2 cellular contexts compared by ENCODE assay signal in the genomic region with DNA sequence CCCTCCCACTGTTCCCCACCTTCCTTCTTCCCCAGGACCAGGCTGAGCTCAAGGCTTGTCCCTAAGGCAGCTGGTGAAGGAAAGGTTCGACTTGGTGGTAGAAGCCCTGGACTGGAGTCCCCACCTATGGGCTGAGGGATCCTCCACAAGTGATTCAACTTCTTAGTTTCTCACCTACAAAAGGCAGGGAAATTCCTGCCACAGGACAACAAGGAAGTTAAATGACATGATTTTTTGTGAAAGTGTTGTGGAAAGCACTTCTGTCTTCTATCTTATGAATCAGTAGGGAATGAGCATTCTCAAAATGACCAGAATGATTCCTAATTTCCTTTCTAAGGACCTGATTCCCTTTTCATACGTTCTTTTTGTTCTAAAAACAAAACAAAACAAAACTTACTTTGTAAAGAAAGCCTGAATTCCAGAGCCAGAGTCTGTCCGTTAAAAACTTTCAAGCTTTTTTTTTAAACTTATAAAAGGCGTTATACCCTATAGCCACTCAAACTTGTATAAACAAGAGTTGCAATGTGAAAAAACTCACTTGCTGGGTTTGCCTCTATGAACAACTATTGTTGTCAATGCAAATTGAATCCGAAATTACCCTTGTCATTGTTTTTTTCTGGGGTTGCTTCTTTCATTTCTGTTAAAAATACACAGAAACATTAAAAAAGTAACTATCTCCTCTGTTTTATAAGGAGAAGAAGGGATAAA.
A peak's percentile ranks its signal among the peaks of the same experiment; 100 is the strongest.
TF ChIP-seq lines count a peak whose summit lies in the region.

No MANE protein-coding gene starts in this region.

TF ChIP-seq in liver, 16 proteins besides CTCF, POLR2A, EP300 and RAD21:
- TF ChIP-seq, protein P1, sequence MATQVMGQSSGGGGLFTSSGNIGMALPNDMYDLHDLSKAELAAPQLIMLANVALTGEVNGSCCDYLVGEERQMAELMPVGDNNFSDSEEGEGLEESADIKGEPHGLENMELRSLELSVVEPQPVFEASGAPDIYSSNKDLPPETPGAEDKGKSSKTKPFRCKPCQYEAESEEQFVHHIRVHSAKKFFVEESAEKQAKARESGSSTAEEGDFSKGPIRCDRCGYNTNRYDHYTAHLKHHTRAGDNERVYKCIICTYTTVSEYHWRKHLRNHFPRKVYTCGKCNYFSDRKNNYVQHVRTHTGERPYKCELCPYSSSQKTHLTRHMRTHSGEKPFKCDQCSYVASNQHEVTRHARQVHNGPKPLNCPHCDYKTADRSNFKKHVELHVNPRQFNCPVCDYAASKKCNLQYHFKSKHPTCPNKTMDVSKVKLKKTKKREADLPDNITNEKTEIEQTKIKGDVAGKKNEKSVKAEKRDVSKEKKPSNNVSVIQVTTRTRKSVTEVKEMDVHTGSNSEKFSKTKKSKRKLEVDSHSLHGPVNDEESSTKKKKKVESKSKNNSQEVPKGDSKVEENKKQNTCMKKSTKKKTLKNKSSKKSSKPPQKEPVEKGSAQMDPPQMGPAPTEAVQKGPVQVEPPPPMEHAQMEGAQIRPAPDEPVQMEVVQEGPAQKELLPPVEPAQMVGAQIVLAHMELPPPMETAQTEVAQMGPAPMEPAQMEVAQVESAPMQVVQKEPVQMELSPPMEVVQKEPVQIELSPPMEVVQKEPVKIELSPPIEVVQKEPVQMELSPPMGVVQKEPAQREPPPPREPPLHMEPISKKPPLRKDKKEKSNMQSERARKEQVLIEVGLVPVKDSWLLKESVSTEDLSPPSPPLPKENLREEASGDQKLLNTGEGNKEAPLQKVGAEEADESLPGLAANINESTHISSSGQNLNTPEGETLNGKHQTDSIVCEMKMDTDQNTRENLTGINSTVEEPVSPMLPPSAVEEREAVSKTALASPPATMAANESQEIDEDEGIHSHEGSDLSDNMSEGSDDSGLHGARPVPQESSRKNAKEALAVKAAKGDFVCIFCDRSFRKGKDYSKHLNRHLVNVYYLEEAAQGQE (IDR thresholded peaks at IDR 0.05): no peak
- TF ChIP-seq YY1 (IDR thresholded peaks at IDR 0.05) (no peak), EGR1 (IDR thresholded peaks at IDR 0.05; ENCODE audit: low read depth in 2 of 2) (no peak), GABPA (IDR thresholded peaks at IDR 0.05 in 1 of 2, conservative IDR thresholded peaks at IDR 0.05 in 1 of 2) (no peak), NR2F2 (IDR thresholded peaks at IDR 0.05) (no peak), RXRA (IDR thresholded peaks at IDR 0.05) (peak in 1 of 2 donors; percentile 2), JUND (IDR thresholded peaks at IDR 0.05) (no peak)
- TF ChIP-seq, protein P2, sequence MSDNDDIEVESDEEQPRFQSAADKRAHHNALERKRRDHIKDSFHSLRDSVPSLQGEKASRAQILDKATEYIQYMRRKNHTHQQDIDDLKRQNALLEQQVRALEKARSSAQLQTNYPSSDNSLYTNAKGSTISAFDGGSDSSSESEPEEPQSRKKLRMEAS (IDR thresholded peaks at IDR 0.05): peak; percentile 2

TF ChIP-seq in HepG2, 621 proteins besides CTCF, POLR2A, EP300 and RAD21:
- TF ChIP-seq, protein P3, sequence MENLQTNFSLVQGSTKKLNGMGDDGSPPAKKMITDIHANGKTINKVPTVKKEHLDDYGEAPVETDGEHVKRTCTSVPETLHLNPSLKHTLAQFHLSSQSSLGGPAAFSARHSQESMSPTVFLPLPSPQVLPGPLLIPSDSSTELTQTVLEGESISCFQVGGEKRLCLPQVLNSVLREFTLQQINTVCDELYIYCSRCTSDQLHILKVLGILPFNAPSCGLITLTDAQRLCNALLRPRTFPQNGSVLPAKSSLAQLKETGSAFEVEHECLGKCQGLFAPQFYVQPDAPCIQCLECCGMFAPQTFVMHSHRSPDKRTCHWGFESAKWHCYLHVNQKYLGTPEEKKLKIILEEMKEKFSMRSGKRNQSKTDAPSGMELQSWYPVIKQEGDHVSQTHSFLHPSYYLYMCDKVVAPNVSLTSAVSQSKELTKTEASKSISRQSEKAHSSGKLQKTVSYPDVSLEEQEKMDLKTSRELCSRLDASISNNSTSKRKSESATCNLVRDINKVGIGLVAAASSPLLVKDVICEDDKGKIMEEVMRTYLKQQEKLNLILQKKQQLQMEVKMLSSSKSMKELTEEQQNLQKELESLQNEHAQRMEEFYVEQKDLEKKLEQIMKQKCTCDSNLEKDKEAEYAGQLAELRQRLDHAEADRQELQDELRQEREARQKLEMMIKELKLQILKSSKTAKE (CRISPR knock-in tag; IDR thresholded peaks at IDR 0.05; ENCODE audit: borderline replicate concordance): no peak
- TF ChIP-seq ATF1 (CRISPR knock-in tag; IDR thresholded peaks at IDR 0.05) (no peak), U2AF1 (optimal IDR thresholded peaks at IDR 0.05; ENCODE audit: low read depth, low read length) (no peak), TSC22D2 (CRISPR knock-in tag; IDR thresholded peaks at IDR 0.05; ENCODE audit: borderline replicate concordance) (no peak)
- TF ChIP-seq, protein P2 (IDR thresholded peaks at IDR 0.05): no peak
